In the genomic region with DNA sequence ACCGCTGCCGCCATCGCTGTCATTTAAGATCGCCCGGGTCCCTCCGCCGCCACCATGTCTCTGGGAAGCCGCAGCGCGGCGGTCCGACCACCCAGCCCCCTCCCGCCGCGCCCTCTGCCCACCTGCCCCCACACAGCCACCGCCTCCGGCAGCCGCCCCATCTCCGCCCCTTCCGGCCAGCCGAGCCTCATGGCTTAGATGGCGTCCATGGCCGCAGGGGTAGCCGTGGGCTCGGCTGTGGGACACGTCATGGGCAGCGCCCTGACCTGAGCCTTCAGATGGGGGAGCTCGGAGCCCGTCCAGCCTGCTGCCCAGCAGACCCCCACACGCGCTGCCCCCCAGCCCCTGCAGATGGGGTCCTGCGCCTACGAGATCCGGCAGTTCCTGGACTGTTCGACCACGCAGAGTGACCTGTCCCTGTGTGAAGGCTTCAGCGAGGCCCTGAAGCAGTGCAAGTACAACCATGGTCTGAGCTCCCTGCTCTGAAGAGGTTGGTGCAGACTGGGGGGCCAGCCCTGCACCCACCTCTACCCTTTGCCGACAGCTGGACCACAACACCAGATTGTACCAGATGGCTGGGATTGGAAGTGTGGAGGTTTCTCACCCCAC, we compare ENCODE assay signal across 8 cellular contexts.
DNase-seq lines count a peak whose midpoint lies in the region; ATAC-seq and TF ChIP-seq lines count a peak whose summit lies in the region.

No MANE protein-coding gene starts in this region.

- H3K27ac ChIP-seq in Peyer's patch, result peak overlapping the region; percentile 40 to 59 (median 54)
- peak overlapping the region; percentile 9 to 48 (median 34) for H3K27ac ChIP-seq in gastrocnemius medialis

- TF ChIP-seq CTCF in Peyer's patch (IDR thresholded peaks at IDR 0.05) (no peak), fibroblast of villous mesenchyme (IDR thresholded peaks at IDR 0.05; ENCODE audit: insufficient read depth, low read depth, low read length) (no peak), gastrocnemius medialis (IDR thresholded peaks at IDR 0.05 in 4 of 5, conservative IDR thresholded peaks at IDR 0.05 in 1 of 5) (no peak)

- in situ Hi-C loops in gastrocnemius medialis (cut with MboI; ENCODE audit: low sequenced_read_pairs in 4 of 4), result no loop called here

- H3K9me3 ChIP-seq in Peyer's patch (no peaks in the 10 kb centered on the region), gastrocnemius medialis (no peaks in the 10 kb centered on the region)

- no peak for TF ChIP-seq POLR2A in Peyer's patch (IDR thresholded peaks at IDR 0.05)
- TF ChIP-seq POLR2A in gastrocnemius medialis (IDR thresholded peaks at IDR 0.05), result no peak

- H3K4me3 ChIP-seq in Peyer's patch (peak overlapping the region; percentile 28 to 51 (median 43)), fibroblast of villous mesenchyme (ENCODE audit: low read depth, low read length) (peak overlapping the region; percentile 49), gastrocnemius medialis (peak overlapping the region; percentile 46 to 58 (median 50))

- peak; percentile 59 for DNase-seq in DMS53 (lab: John Stamatoyannopoulos, UW)
- DNase-seq in DMS53 treated with DMSO at 0.1 percent for 48 hours (lab: John Stamatoyannopoulos, UW; ENCODE audit: unreplicated experiment), result no peak
- DNase-seq in Peyer's patch, result peak in 2 of 3 donors; percentile 30 to 50
- DNase-seq in fibroblast of villous mesenchyme (ENCODE audit: low read depth), result no peak
- DNase-seq in gastrocnemius medialis, result no peak
- DNase-seq in GM19238 (ENCODE audit: insufficient read length, low spot score), result no peak
- no peak for DNase-seq in DMS79 (lab: John Stamatoyannopoulos, UW)

- no peaks in the 10 kb centered on the region for H3K27me3 ChIP-seq in Peyer's patch
- peaks cover 0 to 3% (median 0%) of the 10 kb centered on the region in 3 donors for H3K27me3 ChIP-seq in gastrocnemius medialis

- H3K4me1 ChIP-seq in Peyer's patch (peaks cover 0 to 16% (median 0%) of the 10 kb centered on the region in 4 donors), gastrocnemius medialis (peaks cover 0 to 17% of the 10 kb centered on the region in 2 donors)

- intact Hi-C loops in gastrocnemius medialis (cut with DNase I; ENCODE audit: low total_unique reads), result no loop called here

- H3K36me3 ChIP-seq in Peyer's patch (no peaks in the 10 kb centered on the region), gastrocnemius medialis (no peaks in the 10 kb centered on the region)

- ATAC-seq in GM21447 (IDR thresholded peaks at IDR 0.05; ENCODE audit: unreplicated experiment), result peak; percentile 45
- ATAC-seq in gastrocnemius medialis, result no peak

Comparison
In these comparisons a context has a peak if more than half of its experiments do, and no peak if none do; other contexts are left out.
1. DNase-seq: peak in DMS53 (single experiment) and Peyer's patch (2 of 3); none in DMS53 treated with DMSO at 0.1 percent for 48 hours (single experiment), fibroblast of villous mesenchyme (single experiment), gastrocnemius medialis (0 of 2), GM19238 (single experiment) and DMS79 (single experiment).
2. Peak in every context shown above with its lines, with median percentiles within 50 percentile points of each other: H3K4me3 ChIP-seq.